ENCODE assay signal across 1 cellular context in genomic region chr16:46889942-46890300, GRCh38.
A peak's percentile ranks its signal among the peaks of the same experiment; 100 is the strongest.
TF ChIP-seq lines count a peak whose summit lies in the region.

No MANE protein-coding gene starts in this region.

TF ChIP-seq in HepG2, 621 proteins besides CTCF, POLR2A, EP300 and RAD21 (continues in another document):
- TF ChIP-seq ZSCAN21 (CRISPR knock-in tag; IDR thresholded peaks at IDR 0.05; ENCODE audit: borderline replicate concordance): no peak
- TF ChIP-seq ESRRA (CRISPR knock-in tag; IDR thresholded peaks at IDR 0.05; ENCODE audit: low read depth): no peak
- TF ChIP-seq AHDC1 (CRISPR knock-in tag; IDR thresholded peaks at IDR 0.05; ENCODE audit: borderline replicate concordance): no peak
- no peak for TF ChIP-seq ZNF839 (CRISPR knock-in tag; IDR thresholded peaks at IDR 0.05; ENCODE audit: borderline replicate concordance)
- TF ChIP-seq ZNF629 (CRISPR knock-in tag; conservative IDR thresholded peaks at IDR 0.05): no peak
- TF ChIP-seq ZNF616 (CRISPR knock-in tag; IDR thresholded peaks at IDR 0.05; ENCODE audit: low read depth): no peak
- TF ChIP-seq, protein P1, sequence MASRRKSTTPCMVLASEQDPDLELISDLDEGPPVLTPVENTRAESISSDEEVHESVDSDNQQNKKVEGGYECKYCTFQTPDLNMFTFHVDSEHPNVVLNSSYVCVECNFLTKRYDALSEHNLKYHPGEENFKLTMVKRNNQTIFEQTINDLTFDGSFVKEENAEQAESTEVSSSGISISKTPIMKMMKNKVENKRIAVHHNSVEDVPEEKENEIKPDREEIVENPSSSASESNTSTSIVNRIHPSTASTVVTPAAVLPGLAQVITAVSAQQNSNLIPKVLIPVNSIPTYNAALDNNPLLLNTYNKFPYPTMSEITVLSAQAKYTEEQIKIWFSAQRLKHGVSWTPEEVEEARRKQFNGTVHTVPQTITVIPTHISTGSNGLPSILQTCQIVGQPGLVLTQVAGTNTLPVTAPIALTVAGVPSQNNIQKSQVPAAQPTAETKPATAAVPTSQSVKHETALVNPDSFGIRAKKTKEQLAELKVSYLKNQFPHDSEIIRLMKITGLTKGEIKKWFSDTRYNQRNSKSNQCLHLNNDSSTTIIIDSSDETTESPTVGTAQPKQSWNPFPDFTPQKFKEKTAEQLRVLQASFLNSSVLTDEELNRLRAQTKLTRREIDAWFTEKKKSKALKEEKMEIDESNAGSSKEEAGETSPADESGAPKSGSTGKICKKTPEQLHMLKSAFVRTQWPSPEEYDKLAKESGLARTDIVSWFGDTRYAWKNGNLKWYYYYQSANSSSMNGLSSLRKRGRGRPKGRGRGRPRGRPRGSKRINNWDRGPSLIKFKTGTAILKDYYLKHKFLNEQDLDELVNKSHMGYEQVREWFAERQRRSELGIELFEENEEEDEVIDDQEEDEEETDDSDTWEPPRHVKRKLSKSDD (CRISPR knock-in tag; IDR thresholded peaks at IDR 0.05; ENCODE audit: low read depth): no peak
- TF ChIP-seq BORCS8-MEF2B (CRISPR knock-in tag; IDR thresholded peaks at IDR 0.05): peak; percentile 21; the same call in 1 of the 2 replicates
- TF ChIP-seq, protein P2, sequence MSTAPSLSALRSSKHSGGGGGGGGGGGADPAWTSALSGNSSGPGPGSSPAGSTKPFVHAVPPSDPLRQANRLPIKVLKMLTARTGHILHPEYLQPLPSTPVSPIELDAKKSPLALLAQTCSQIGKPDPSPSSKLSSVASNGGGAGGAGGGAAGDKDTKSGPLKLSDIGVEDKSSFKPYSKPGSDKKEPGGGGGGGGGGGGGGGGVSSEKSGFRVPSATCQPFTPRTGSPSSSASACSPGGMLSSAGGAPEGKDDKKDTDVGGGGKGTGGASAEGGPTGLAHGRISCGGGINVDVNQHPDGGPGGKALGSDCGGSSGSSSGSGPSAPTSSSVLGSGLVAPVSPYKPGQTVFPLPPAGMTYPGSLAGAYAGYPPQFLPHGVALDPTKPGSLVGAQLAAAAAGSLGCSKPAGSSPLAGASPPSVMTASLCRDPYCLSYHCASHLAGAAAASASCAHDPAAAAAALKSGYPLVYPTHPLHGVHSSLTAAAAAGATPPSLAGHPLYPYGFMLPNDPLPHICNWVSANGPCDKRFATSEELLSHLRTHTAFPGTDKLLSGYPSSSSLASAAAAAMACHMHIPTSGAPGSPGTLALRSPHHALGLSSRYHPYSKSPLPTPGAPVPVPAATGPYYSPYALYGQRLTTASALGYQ (CRISPR knock-in tag; IDR thresholded peaks at IDR 0.05): no peak
- TF ChIP-seq, protein P3, sequence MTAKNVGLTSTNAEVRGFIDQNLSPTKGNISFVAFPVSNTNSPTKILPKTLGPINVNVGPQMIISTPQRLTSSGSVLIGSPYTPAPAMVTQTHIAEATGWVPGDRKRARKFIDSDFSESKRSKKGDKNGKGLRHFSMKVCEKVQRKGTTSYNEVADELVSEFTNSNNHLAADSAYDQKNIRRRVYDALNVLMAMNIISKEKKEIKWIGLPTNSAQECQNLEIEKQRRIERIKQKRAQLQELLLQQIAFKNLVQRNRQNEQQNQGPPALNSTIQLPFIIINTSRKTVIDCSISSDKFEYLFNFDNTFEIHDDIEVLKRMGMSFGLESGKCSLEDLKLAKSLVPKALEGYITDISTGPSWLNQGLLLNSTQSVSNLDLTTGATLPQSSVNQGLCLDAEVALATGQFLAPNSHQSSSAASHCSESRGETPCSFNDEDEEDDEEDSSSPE (CRISPR knock-in tag; IDR thresholded peaks at IDR 0.05): no peak
- no peak for TF ChIP-seq ZNF44 (CRISPR knock-in tag; IDR thresholded peaks at IDR 0.05)
- TF ChIP-seq ZNF354B (CRISPR knock-in tag; IDR thresholded peaks at IDR 0.05): no peak
- no peak for TF ChIP-seq ZNF230 (CRISPR knock-in tag; IDR thresholded peaks at IDR 0.05)
- no peak for TF ChIP-seq WIZ (CRISPR knock-in tag; IDR thresholded peaks at IDR 0.05)
- TF ChIP-seq ZNF331 (CRISPR knock-in tag; IDR thresholded peaks at IDR 0.05): no peak
- TF ChIP-seq, protein P4, sequence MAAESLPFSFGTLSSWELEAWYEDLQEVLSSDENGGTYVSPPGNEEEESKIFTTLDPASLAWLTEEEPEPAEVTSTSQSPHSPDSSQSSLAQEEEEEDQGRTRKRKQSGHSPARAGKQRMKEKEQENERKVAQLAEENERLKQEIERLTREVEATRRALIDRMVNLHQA (CRISPR knock-in tag; IDR thresholded peaks at IDR 0.05): no peak
- TF ChIP-seq ZSCAN22 (CRISPR knock-in tag; IDR thresholded peaks at IDR 0.05): no peak
- TF ChIP-seq, protein P5, sequence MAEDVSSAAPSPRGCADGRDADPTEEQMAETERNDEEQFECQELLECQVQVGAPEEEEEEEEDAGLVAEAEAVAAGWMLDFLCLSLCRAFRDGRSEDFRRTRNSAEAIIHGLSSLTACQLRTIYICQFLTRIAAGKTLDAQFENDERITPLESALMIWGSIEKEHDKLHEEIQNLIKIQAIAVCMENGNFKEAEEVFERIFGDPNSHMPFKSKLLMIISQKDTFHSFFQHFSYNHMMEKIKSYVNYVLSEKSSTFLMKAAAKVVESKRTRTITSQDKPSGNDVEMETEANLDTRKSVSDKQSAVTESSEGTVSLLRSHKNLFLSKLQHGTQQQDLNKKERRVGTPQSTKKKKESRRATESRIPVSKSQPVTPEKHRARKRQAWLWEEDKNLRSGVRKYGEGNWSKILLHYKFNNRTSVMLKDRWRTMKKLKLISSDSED (CRISPR knock-in tag; IDR thresholded peaks at IDR 0.05): no peak
- TF ChIP-seq, protein P6, sequence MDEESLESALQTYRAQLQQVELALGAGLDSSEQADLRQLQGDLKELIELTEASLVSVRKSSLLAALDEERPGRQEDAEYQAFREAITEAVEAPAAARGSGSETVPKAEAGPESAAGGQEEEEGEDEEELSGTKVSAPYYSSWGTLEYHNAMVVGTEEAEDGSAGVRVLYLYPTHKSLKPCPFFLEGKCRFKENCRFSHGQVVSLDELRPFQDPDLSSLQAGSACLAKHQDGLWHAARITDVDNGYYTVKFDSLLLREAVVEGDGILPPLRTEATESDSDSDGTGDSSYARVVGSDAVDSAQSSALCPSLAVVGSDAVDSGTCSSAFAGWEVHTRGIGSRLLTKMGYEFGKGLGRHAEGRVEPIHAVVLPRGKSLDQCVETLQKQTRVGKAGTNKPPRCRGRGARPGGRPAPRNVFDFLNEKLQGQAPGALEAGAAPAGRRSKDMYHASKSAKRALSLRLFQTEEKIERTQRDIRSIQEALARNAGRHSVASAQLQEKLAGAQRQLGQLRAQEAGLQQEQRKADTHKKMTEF (CRISPR knock-in tag; IDR thresholded peaks at IDR 0.05): no peak
- 0 out of 2 replicates have a peak, but pooled peaks have one; percentile 28 for TF ChIP-seq POLR2G (IDR thresholded peaks at IDR 0.05; ENCODE audit: low read depth, low read length)
- TF ChIP-seq ZBTB3 (CRISPR knock-in tag; IDR thresholded peaks at IDR 0.05; ENCODE audit: borderline replicate concordance, low read depth): 0 out of 2 replicates have a peak, but pooled peaks have one; percentile 43
- TF ChIP-seq PITX1 (CRISPR knock-in tag; IDR thresholded peaks at IDR 0.05): 0 out of 2 replicates have a peak, but pooled peaks have one; percentile 15
- peak; percentile 31; the same call in 1 of the 2 replicates for TF ChIP-seq ZNF605 (CRISPR knock-in tag; IDR thresholded peaks at IDR 0.05)
- no peak for TF ChIP-seq MXD4 (CRISPR knock-in tag; IDR thresholded peaks at IDR 0.05)
- no peak for TF ChIP-seq KDM5B (CRISPR knock-in tag; IDR thresholded peaks at IDR 0.05; ENCODE audit: borderline replicate concordance)
- TF ChIP-seq MLXIP (CRISPR knock-in tag; IDR thresholded peaks at IDR 0.05; ENCODE audit: borderline replicate concordance): no peak
- no peak for TF ChIP-seq ZNF510 (CRISPR knock-in tag; IDR thresholded peaks at IDR 0.05; ENCODE audit: low read depth)
- no peak for TF ChIP-seq KMT2A (CRISPR knock-in tag; IDR thresholded peaks at IDR 0.05)
- peak; percentile 28 for TF ChIP-seq ZNF883 (CRISPR knock-in tag; IDR thresholded peaks at IDR 0.05; ENCODE audit: not compliant biosample characterization)
- no peak for TF ChIP-seq ZNF501 (CRISPR knock-in tag; IDR thresholded peaks at IDR 0.05)
- TF ChIP-seq, protein P7, sequence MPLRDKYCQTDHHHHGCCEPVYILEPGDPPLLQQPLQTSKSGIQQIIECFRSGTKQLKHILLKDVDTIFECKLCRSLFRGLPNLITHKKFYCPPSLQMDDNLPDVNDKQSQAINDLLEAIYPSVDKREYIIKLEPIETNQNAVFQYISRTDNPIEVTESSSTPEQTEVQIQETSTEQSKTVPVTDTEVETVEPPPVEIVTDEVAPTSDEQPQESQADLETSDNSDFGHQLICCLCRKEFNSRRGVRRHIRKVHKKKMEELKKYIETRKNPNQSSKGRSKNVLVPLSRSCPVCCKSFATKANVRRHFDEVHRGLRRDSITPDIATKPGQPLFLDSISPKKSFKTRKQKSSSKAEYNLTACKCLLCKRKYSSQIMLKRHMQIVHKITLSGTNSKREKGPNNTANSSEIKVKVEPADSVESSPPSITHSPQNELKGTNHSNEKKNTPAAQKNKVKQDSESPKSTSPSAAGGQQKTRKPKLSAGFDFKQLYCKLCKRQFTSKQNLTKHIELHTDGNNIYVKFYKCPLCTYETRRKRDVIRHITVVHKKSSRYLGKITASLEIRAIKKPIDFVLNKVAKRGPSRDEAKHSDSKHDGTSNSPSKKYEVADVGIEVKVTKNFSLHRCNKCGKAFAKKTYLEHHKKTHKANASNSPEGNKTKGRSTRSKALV (CRISPR knock-in tag; IDR thresholded peaks at IDR 0.05): no peak
- TF ChIP-seq MAFG (CRISPR knock-in tag; IDR thresholded peaks at IDR 0.05): no peak
- peak; percentile 59 for TF ChIP-seq ZNF687 (CRISPR knock-in tag; IDR thresholded peaks at IDR 0.05)
